In the genomic region with DNA sequence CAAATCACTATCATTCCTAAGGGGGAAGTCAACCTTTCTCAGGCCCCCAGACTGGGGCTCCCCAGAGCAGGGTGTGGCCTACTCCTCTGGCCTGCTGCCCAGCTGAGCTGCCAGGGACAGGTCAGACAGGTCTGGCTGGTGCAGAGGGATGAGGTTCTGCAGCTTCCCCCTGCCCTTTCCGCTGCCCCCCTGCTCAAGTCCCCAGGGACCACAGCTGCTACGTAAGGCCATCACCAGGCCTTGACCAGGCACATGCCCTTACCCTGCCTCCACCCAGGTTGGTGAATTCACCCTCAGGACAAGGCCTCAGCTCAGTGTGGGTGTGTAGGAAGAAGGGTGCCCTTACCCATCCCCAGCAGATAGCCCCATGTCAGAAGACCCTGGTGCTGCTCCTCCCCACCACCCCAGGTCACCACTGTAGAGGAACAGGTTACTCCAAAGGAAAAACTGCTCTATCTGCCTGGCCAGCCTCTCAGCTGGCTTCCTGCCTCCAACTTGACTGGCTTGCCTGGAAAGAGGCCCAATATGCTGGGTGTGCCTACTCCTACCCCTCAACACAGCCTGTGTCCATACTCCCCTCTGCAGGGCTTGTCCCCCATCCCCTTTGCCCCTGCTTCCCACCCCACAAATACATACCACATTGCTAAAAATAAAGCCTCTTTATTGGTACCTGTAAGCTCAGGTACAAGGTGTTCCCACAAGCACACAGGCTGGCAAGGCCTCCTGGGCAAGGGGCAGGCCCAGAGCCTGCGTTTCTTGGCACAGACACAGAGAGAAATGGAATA, we compare ENCODE assay signal across 8 cellular contexts. TPM values are rescaled to one million over a fixed set of nuclear protein-coding genes. Genes with fewer than 3 reads are reported as not detected.
DNase-seq lines count a peak whose midpoint lies in the region; ATAC-seq, FAIRE-seq and TF ChIP-seq lines count a peak whose summit lies in the region.

No MANE protein-coding gene starts in this region.

- peaks cover 21% of the 10 kb centered on the region for H3K4me1 ChIP-seq in SJCRH30
- peaks cover 35% of the 10 kb centered on the region for H3K4me1 ChIP-seq in foreskin keratinocyte
- peaks cover 33 to 48% of the 10 kb centered on the region in 2 donors for H3K4me1 ChIP-seq in gastrocnemius medialis

- peak; percentile 11 for TF ChIP-seq POLR2A in GM12891 (IDR thresholded peaks at IDR 0.05; ENCODE audit: low read depth, low read length)
- TF ChIP-seq POLR2A in gastrocnemius medialis (IDR thresholded peaks at IDR 0.05) = no peak

- DNase-seq in GM12891 (ENCODE audit: insufficient read length, low spot score) (no peak), SJCRH30 (no peak), foreskin keratinocyte (peak in 1 of 2 donors; percentile 76), gastrocnemius medialis (peak in 1 of 2 donors; percentile 52), putamen (ENCODE audit: low spot score) (no peak)
- no peak for DNase-seq in activated CD4-positive, CD25-positive, alpha-beta regulatory T cell treated with anti-CD3 and anti-CD28 coated beads, Interleukin-2, amount 50 U/mL, for 72 hours

- ATAC-seq in foreskin keratinocyte = peak; percentile 69
- ATAC-seq in gastrocnemius medialis = peak in 1 of 2 donors; percentile 4
- no peak for ATAC-seq in GM21390 (IDR thresholded peaks at IDR 0.05; ENCODE audit: unreplicated experiment)
- ATAC-seq in HG03354 (IDR thresholded peaks at IDR 0.05; ENCODE audit: poor library complexity, severe bottlenecking, unreplicated experiment) = no peak

- H3K36me3 ChIP-seq in SJCRH30 = peaks cover 14% of the 10 kb centered on the region
- H3K36me3 ChIP-seq in gastrocnemius medialis = peaks cover 0 to 46% of the 10 kb centered on the region in 2 donors

- H3K27ac ChIP-seq in SJCRH30 (peak overlapping the region; percentile 28; the same call in 1 of the 2 replicates), foreskin keratinocyte (no peak overlapping the region), gastrocnemius medialis (peak overlapping the region; percentile 58 to 100 (median 89))

- in situ Hi-C loops in gastrocnemius medialis (cut with MboI; ENCODE audit: low sequenced_read_pairs in 4 of 4) = no loop called here

- no peak overlapping the region for H3K4me3 ChIP-seq in SJCRH30
- H3K4me3 ChIP-seq in gastrocnemius medialis = no peak overlapping the region

- FAIRE-seq in GM12891 (lab: Jason Lieb, UNC) = no peak

- no peak for TF ChIP-seq CTCF in foreskin keratinocyte (conservative IDR thresholded peaks at IDR 0.05)
- TF ChIP-seq CTCF in gastrocnemius medialis (IDR thresholded peaks at IDR 0.05 in 4 of 5, conservative IDR thresholded peaks at IDR 0.05 in 1 of 5) = no peak

- intact Hi-C loops in gastrocnemius medialis (cut with DNase I; ENCODE audit: low total_unique reads) = no loop called here

- no peaks in the 10 kb centered on the region for H3K27me3 ChIP-seq in SJCRH30
- H3K27me3 ChIP-seq in foreskin keratinocyte = no peaks in the 10 kb centered on the region
- H3K27me3 ChIP-seq in gastrocnemius medialis = no peaks in the 10 kb centered on the region

- H3K9me3 ChIP-seq in SJCRH30 (replicated peaks) (no peaks in the 10 kb centered on the region), gastrocnemius medialis (no peaks in the 10 kb centered on the region)

TF ChIP-seq in GM12891, 5 proteins besides CTCF, POLR2A, EP300 and RAD21:
- TF ChIP-seq SPI1 (IDR thresholded peaks at IDR 0.05; ENCODE audit: low read depth, low read length) (no peak), POLR2AphosphoS5 (IDR thresholded peaks at IDR 0.05; ENCODE audit: low read depth, low read length) (peak; percentile 63)

RNA-seq across cellular contexts. Expression of gene CSRNP1, which starts 12.0 kb away (rescaled TPM):
- polyA plus RNA-seq in GM12891 (2012; ENCODE audit: low read depth, missing spikeins) = 20.2 TPM
- 4.4 TPM in 2 replicates for total RNA-seq in SJCRH30 (2014; rRNA removed; shearing (Covaris generic))
- total RNA-seq in foreskin keratinocyte (9.6 and 16.1 TPM in 2 replicates), gastrocnemius medialis (10 to 100 TPM; 27.5 to 66.8 (median 42.3) TPM)
- 6.4 and 10.2 TPM in 2 replicates for polyA plus RNA-seq in foreskin keratinocyte

RNA-seq across cellular contexts. Expression of gene TTC21A, which starts 33.9 kb away (rescaled TPM):
- polyA plus RNA-seq in GM12891 (2012; ENCODE audit: low read depth, missing spikeins) = 1.9 TPM
- total RNA-seq in SJCRH30 (2014; rRNA removed; shearing (Covaris generic)) = 0.36 and 0.56 TPM in 2 replicates
- 1.4 TPM in 2 replicates for total RNA-seq in foreskin keratinocyte
- 0.80 and 1.3 TPM in 2 replicates for polyA plus RNA-seq in foreskin keratinocyte
- total RNA-seq in gastrocnemius medialis = 1 to 10 TPM in 2 of 4 donors, under 1 TPM in 2; 0.33 to 4.3 (median 1.1) TPM

RNA-seq across cellular contexts. Expression of gene GORASP1, which starts 34.0 kb away (rescaled TPM):
- polyA plus RNA-seq in GM12891 (2012; ENCODE audit: low read depth, missing spikeins) = 18.7 TPM
- 21.0 and 23.1 TPM in 2 replicates for total RNA-seq in SJCRH30 (2014; rRNA removed; shearing (Covaris generic))
- total RNA-seq in foreskin keratinocyte (45.5 and 49.8 TPM in 2 replicates), gastrocnemius medialis (10 to 100 TPM; 34.3 to 81.9 (median 38.5) TPM)
- 29.6 and 29.9 TPM in 2 replicates for polyA plus RNA-seq in foreskin keratinocyte

RNA-seq across cellular contexts. Expression of gene XIRP1, which starts 51.0 kb away (rescaled TPM):
- 0.14 TPM for polyA plus RNA-seq in GM12891 (2012; ENCODE audit: low read depth, missing spikeins)
- total RNA-seq in SJCRH30 (2014; rRNA removed; shearing (Covaris generic)) = 0.61 and 0.91 TPM in 2 replicates
- total RNA-seq in foreskin keratinocyte (not detected in 2 replicates), gastrocnemius medialis (100 to 1,000 TPM in 2 of 4 donors, 10 to 100 TPM in 2; 52.4 to 329 (median 128) TPM)
- not detected in 2 replicates for polyA plus RNA-seq in foreskin keratinocyte
